ENCODE assay signal across 1 cellular context in the genomic region with DNA sequence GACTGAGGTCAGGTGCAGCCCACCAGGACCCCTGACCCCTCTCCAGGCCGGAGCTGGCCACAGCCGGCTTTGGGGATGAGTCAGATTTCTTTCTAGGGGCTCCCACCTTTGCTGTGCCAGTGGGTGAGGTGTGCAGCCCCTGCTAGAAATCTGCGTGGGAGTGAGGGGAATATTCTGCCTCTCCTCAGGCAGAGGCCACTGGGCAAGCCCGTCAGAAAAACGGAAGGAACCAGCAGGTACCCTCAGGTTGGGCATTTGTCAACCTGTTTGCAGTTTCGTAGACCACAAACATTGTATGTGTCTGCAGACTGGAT.
A peak's percentile ranks its signal among the peaks of the same experiment; 100 is the strongest.
TF ChIP-seq lines count a peak whose summit lies in the region.

No MANE protein-coding gene starts in this region.

TF ChIP-seq in HepG2, 621 proteins besides CTCF, POLR2A, EP300 and RAD21 (continued from another document):
- TF ChIP-seq ZNF687 (CRISPR knock-in tag; IDR thresholded peaks at IDR 0.05) (peak; percentile 73), TARDBP (CRISPR knock-in tag; IDR thresholded peaks at IDR 0.05) (no peak), SAP130 (CRISPR knock-in tag; IDR thresholded peaks at IDR 0.05; ENCODE audit: low read depth) (no peak), ZNF30 (CRISPR knock-in tag; IDR thresholded peaks at IDR 0.05) (no peak), SOX6 (IDR thresholded peaks at IDR 0.05) (no peak), SOX6 (CRISPR knock-in tag; IDR thresholded peaks at IDR 0.05) (no peak), MTA1 (CRISPR knock-in tag; IDR thresholded peaks at IDR 0.05; ENCODE audit: borderline replicate concordance) (0 out of 2 replicates have a peak, but pooled peaks have one; percentile 30), ZNF691 (CRISPR knock-in tag; IDR thresholded peaks at IDR 0.05; ENCODE audit: borderline replicate concordance, low read depth) (no peak), SNAI1 (CRISPR knock-in tag; IDR thresholded peaks at IDR 0.05; ENCODE audit: borderline replicate concordance) (no peak), FOSL1 (CRISPR knock-in tag; IDR thresholded peaks at IDR 0.05; ENCODE audit: borderline replicate concordance) (0 out of 2 replicates have a peak, but pooled peaks have one; percentile 23), KDM5B (CRISPR knock-in tag; IDR thresholded peaks at IDR 0.05; ENCODE audit: borderline replicate concordance) (0 out of 2 replicates have a peak, but pooled peaks have one; percentile 32), FOSL2 (CRISPR knock-in tag; IDR thresholded peaks at IDR 0.05) (peak; percentile 18; the same call in 1 of the 2 replicates), ZNF589 (CRISPR knock-in tag; conservative IDR thresholded peaks at IDR 0.05) (0 out of 2 replicates have a peak, but pooled peaks have one; percentile 9), AHR (CRISPR knock-in tag; IDR thresholded peaks at IDR 0.05) (no peak), LBX2 (CRISPR knock-in tag; IDR thresholded peaks at IDR 0.05; ENCODE audit: borderline replicate concordance) (no peak), ZNF605 (CRISPR knock-in tag; IDR thresholded peaks at IDR 0.05) (no peak)
- TF ChIP-seq, protein P1, sequence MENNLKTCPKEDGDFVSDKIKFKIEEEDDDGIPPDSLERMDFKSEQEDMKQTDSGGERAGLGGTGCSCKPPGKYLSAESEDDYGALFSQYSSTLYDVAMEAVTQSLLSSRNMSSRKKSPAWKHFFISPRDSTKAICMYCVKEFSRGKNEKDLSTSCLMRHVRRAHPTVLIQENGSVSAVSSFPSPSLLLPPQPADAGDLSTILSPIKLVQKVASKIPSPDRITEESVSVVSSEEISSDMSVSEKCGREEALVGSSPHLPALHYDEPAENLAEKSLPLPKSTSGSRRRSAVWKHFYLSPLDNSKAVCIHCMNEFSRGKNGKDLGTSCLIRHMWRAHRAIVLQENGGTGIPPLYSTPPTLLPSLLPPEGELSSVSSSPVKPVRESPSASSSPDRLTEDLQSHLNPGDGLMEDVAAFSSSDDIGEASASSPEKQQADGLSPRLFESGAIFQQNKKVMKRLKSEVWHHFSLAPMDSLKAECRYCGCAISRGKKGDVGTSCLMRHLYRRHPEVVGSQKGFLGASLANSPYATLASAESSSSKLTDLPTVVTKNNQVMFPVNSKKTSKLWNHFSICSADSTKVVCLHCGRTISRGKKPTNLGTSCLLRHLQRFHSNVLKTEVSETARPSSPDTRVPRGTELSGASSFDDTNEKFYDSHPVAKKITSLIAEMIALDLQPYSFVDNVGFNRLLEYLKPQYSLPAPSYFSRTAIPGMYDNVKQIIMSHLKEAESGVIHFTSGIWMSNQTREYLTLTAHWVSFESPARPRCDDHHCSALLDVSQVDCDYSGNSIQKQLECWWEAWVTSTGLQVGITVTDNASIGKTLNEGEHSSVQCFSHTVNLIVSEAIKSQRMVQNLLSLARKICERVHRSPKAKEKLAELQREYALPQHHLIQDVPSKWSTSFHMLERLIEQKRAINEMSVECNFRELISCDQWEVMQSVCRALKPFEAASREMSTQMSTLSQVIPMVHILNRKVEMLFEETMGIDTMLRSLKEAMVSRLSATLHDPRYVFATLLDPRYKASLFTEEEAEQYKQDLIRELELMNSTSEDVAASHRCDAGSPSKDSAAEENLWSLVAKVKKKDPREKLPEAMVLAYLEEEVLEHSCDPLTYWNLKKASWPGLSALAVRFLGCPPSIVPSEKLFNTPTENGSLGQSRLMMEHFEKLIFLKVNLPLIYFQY (CRISPR knock-in tag; IDR thresholded peaks at IDR 0.05; ENCODE audit: borderline replicate concordance), result no peak
- TF ChIP-seq, protein P2, sequence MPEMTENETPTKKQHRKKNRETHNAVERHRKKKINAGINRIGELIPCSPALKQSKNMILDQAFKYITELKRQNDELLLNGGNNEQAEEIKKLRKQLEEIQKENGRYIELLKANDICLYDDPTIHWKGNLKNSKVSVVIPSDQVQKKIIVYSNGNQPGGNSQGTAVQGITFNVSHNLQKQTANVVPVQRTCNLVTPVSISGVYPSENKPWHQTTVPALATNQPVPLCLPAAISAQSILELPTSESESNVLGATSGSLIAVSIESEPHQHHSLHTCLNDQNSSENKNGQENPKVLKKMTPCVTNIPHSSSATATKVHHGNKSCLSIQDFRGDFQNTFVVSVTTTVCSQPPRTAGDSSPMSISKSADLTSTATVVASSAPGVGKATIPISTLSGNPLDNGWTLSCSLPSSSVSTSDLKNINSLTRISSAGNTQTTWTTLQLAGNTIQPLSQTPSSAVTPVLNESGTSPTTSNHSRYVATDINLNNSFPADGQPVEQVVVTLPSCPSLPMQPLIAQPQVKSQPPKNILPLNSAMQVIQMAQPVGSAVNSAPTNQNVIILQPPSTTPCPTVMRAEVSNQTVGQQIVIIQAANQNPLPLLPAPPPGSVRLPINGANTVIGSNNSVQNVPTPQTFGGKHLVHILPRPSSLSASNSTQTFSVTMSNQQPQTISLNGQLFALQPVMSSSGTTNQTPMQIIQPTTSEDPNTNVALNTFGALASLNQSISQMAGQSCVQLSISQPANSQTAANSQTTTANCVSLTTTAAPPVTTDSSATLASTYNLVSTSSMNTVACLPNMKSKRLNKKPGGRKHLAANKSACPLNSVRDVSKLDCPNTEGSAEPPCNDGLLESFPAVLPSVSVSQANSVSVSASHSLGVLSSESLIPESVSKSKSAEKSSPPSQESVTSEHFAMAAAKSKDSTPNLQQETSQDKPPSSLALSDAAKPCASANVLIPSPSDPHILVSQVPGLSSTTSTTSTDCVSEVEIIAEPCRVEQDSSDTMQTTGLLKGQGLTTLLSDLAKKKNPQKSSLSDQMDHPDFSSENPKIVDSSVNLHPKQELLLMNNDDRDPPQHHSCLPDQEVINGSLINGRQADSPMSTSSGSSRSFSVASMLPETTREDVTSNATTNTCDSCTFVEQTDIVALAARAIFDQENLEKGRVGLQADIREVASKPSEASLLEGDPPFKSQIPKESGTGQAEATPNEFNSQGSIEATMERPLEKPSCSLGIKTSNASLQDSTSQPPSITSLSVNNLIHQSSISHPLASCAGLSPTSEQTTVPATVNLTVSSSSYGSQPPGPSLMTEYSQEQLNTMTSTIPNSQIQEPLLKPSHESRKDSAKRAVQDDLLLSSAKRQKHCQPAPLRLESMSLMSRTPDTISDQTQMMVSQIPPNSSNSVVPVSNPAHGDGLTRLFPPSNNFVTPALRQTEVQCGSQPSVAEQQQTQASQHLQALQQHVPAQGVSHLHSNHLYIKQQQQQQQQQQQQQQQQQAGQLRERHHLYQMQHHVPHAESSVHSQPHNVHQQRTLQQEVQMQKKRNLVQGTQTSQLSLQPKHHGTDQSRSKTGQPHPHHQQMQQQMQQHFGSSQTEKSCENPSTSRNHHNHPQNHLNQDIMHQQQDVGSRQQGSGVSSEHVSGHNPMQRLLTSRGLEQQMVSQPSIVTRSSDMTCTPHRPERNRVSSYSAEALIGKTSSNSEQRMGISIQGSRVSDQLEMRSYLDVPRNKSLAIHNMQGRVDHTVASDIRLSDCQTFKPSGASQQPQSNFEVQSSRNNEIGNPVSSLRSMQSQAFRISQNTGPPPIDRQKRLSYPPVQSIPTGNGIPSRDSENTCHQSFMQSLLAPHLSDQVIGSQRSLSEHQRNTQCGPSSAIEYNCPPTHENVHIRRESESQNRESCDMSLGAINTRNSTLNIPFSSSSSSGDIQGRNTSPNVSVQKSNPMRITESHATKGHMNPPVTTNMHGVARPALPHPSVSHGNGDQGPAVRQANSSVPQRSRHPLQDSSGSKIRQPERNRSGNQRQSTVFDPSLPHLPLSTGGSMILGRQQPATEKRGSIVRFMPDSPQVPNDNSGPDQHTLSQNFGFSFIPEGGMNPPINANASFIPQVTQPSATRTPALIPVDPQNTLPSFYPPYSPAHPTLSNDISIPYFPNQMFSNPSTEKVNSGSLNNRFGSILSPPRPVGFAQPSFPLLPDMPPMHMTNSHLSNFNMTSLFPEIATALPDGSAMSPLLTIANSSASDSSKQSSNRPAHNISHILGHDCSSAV (CRISPR knock-in tag; IDR thresholded peaks at IDR 0.05; ENCODE audit: borderline replicate concordance), result no peak
